ENCODE assay signal across 7 cellular contexts in the genomic region with DNA sequence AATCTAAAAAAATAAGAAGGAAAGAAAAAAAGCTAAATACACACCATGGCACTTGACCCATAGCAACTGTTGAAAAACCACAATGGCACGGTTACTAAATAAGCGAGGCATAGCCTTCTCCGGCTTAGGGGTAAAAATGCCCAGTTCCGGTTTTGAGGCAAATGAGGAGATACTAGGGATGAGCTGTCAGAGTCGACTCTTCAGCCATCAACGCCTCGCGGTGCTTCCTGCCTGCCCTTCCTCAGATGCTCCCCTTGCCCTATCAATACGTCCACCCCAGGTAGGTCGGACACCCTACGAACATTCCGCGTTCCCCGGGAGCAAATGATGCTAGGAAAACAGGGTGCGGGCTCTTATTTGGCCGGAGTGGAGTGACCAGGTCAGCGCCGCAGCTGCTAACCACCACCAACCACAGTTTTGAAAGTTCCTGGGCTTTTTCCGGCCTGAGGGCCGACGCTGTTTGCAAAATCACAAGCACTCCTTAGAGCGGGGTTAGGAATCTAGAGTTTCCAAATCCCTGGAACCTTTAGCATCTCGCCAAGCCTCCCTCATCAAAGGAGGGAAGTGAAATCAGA. TPM values are rescaled to one million over a fixed set of nuclear protein-coding genes. Genes with fewer than 3 reads are reported as not detected.
A peak's percentile ranks its signal among the peaks of the same experiment; 100 is the strongest.
DNase-seq lines count a peak whose midpoint lies in the region; ATAC-seq, FAIRE-seq and TF ChIP-seq lines count a peak whose summit lies in the region.

No MANE protein-coding gene starts in this region.

- peaks cover 34% of the 10 kb centered on the region for H3K79me2 ChIP-seq in mesendoderm (ENCODE audit: control insufficient read depth, insufficient read depth, low read length)

- WGBS in ectodermal cell, 2 experiments: 5% methylated on average over 23 of the region's 23 CpGs
- WGBS in mesendoderm (ENCODE audit: extremely low coverage, insufficient coverage, low lambda C conversion rate): no CpG with 5 or more reads among the region's 23 CpGs
- 1% methylated on average over 23 of the region's 23 CpGs for WGBS in urinary bladder

- H3K4me3 Mint-ChIP-seq in T-helper 17 cell: peak overlapping the region; percentile 91

- H2AK5ac ChIP-seq in mesendoderm (ENCODE audit: low read length): no peak overlapping the region

- H3K27me3 ChIP-seq in ectodermal cell (ENCODE audit: control insufficient read depth, insufficient read depth, low read length, poor library complexity, severe bottlenecking) (no peaks in the 10 kb centered on the region), mesendoderm (ENCODE audit: insufficient read depth, low read length, poor library complexity) (no peaks in the 10 kb centered on the region)

- H3K27me3 Mint-ChIP-seq in T-helper 17 cell: no peaks in the 10 kb centered on the region

- peak overlapping the region; percentile 83 for H3K4me2 ChIP-seq in mesendoderm (ENCODE audit: low read length)

- H3K4ac ChIP-seq in mesendoderm (ENCODE audit: low read depth, low read length): peak overlapping the region; percentile 96

- H3K18ac ChIP-seq in mesendoderm (ENCODE audit: low read length): peak overlapping the region; percentile 63

- peak overlapping the region; percentile 94 for H3K56ac ChIP-seq in mesendoderm (ENCODE audit: low read length)

- H3K36me3 ChIP-seq in ectodermal cell (ENCODE audit: control insufficient read depth, insufficient read depth, low read length): peaks cover 25% of the 10 kb centered on the region
- peaks cover 11% of the 10 kb centered on the region for H3K36me3 ChIP-seq in mesendoderm (ENCODE audit: control insufficient read depth, insufficient read depth, low read length)
- peaks cover 2% of the 10 kb centered on the region for H3K36me3 ChIP-seq in urinary bladder (ENCODE audit: insufficient read depth)

- peaks cover 10% of the 10 kb centered on the region for H3K79me1 ChIP-seq in mesendoderm (ENCODE audit: low read length)

- peaks cover 25% of the 10 kb centered on the region for H3K4me1 Mint-ChIP-seq in T-helper 17 cell

- H4K8ac ChIP-seq in mesendoderm (ENCODE audit: low read depth, low read length): no peak overlapping the region

- H2BK5ac ChIP-seq in mesendoderm (ENCODE audit: low read length): no peak overlapping the region

- peak overlapping the region; percentile 79 for H3K27ac Mint-ChIP-seq in T-helper 17 cell

- no peak for FAIRE-seq in D721Med (lab: Jason Lieb, UNC)

- no peak overlapping the region for H2BK120ac ChIP-seq in mesendoderm (ENCODE audit: low read depth, low read length)

- peaks cover 3% of the 10 kb centered on the region for H3K36me3 Mint-ChIP-seq in T-helper 17 cell (ENCODE audit: low read depth)

- no peak overlapping the region for H4K5ac ChIP-seq in mesendoderm (ENCODE audit: low read length)

- no peaks in the 10 kb centered on the region for H3K9me3 ChIP-seq in T-helper 17 cell (ENCODE audit: control insufficient read depth, low read length, poor library complexity, severe bottlenecking)
- no peaks in the 10 kb centered on the region for H3K9me3 ChIP-seq in ectodermal cell (ENCODE audit: control insufficient read depth, low read length)

- H3K4me1 ChIP-seq in ectodermal cell (ENCODE audit: control insufficient read depth, insufficient read depth, low read length) (peaks cover 12% of the 10 kb centered on the region), mesendoderm (ENCODE audit: control insufficient read depth, low read depth, low read length) (no peaks in the 10 kb centered on the region), urinary bladder (ENCODE audit: insufficient read depth) (no peaks in the 10 kb centered on the region)

- no peak for ATAC-seq in T-helper 17 cell

- H3K4me3 ChIP-seq in ectodermal cell (ENCODE audit: insufficient read depth, low read depth, low read length) (peak overlapping the region; percentile 90), mesendoderm (ENCODE audit: low read length) (peak overlapping the region; percentile 65), urinary bladder (ENCODE audit: low read depth, low read length) (peak overlapping the region; percentile 91)

- no peak overlapping the region for H3K23ac ChIP-seq in mesendoderm (ENCODE audit: low read length)

- no peak for TF ChIP-seq CTCF in D721Med (IDR thresholded peaks at IDR 0.05; ENCODE audit: insufficient read depth, missing control alignments)

- peak; percentile 39 for DNase-seq in GM04503 (ENCODE audit: low read depth)
- peak; percentile 64 for DNase-seq in HK-2 (ENCODE audit: unreplicated experiment)
- no peak for DNase-seq in T-helper 17 cell
- DNase-seq in mesendoderm: peak; percentile 63
- no peak for DNase-seq in D721Med (ENCODE audit: insufficient read length, low spot score)

- H3K9ac ChIP-seq in mesendoderm (ENCODE audit: low read length): peak overlapping the region; percentile 92

- H2BK15ac ChIP-seq in mesendoderm (replicated peaks; ENCODE audit: low read depth): no peak overlapping the region

- H3K27ac ChIP-seq in ectodermal cell (ENCODE audit: insufficient read depth, low read depth, low read length, poor library complexity, severe bottlenecking) (peak overlapping the region; percentile 71), mesendoderm (ENCODE audit: low read depth, low read length) (peak overlapping the region; percentile 80), urinary bladder (ENCODE audit: low read depth) (peak overlapping the region; percentile 91)

RNA-seq across cellular contexts. Expression of a gene that starts 1.2 kb away (rescaled TPM):
- total RNA-seq in T-helper 17 cell: 100 to 1,000 TPM; 122 to 124 TPM
- polyA plus RNA-seq in ectodermal cell (2013, experiment 1 of 4): 288 TPM
- polyA plus RNA-seq in ectodermal cell (2013, experiment 2 of 4): 276 TPM
- 229 TPM for polyA plus RNA-seq in ectodermal cell (2013, experiment 3 of 4)
- 246 TPM for polyA plus RNA-seq in ectodermal cell (2013, experiment 4 of 4)
- polyA plus RNA-seq in mesendoderm (2013, experiment 1 of 2): 267 TPM
- 263 TPM for polyA plus RNA-seq in mesendoderm (2013, experiment 2 of 2)
- 90.6 TPM for total RNA-seq in urinary bladder
- 80.0 TPM for polyA plus RNA-seq in urinary bladder

RNA-seq across cellular contexts. Expression of a gene that starts 22.1 kb away (rescaled TPM):
- total RNA-seq in T-helper 17 cell (10 to 100 TPM; 15.6 to 18.7 TPM), urinary bladder (26.2 TPM)
- polyA plus RNA-seq in ectodermal cell (2013, experiment 1 of 4): 21.6 TPM
- polyA plus RNA-seq in ectodermal cell (2013, experiment 2 of 4): 22.2 TPM
- 18.3 TPM for polyA plus RNA-seq in ectodermal cell (2013, experiment 3 of 4)
- polyA plus RNA-seq in ectodermal cell (2013, experiment 4 of 4): 19.2 TPM
- polyA plus RNA-seq in mesendoderm (2013, experiment 1 of 2): 21.1 TPM
- 21.0 TPM for polyA plus RNA-seq in mesendoderm (2013, experiment 2 of 2)
- polyA plus RNA-seq in urinary bladder: 11.9 TPM

RNA-seq across cellular contexts. Expression of a gene that starts 22.2 kb away (rescaled TPM):
- total RNA-seq in T-helper 17 cell (10 to 100 TPM; 18.6 to 21.9 TPM), urinary bladder (12.4 TPM)
- 54.9 TPM for polyA plus RNA-seq in ectodermal cell (2013, experiment 1 of 4)
- polyA plus RNA-seq in ectodermal cell (2013, experiment 2 of 4): 55.1 TPM
- polyA plus RNA-seq in ectodermal cell (2013, experiment 3 of 4): 47.6 TPM
- polyA plus RNA-seq in ectodermal cell (2013, experiment 4 of 4): 52.2 TPM
- polyA plus RNA-seq in mesendoderm (2013, experiment 1 of 2): 86.2 TPM
- polyA plus RNA-seq in mesendoderm (2013, experiment 2 of 2): 85.3 TPM
- 21.4 TPM for polyA plus RNA-seq in urinary bladder

RNA-seq across cellular contexts. Expression of a gene that starts 27.6 kb away (rescaled TPM):
- total RNA-seq in T-helper 17 cell: 10 to 100 TPM; 70.2 to 72.2 TPM
- 387 TPM for polyA plus RNA-seq in ectodermal cell (2013, experiment 1 of 4)
- polyA plus RNA-seq in ectodermal cell (2013, experiment 2 of 4): 351 TPM
- 434 TPM for polyA plus RNA-seq in ectodermal cell (2013, experiment 3 of 4)
- polyA plus RNA-seq in ectodermal cell (2013, experiment 4 of 4): 466 TPM
- 544 TPM for polyA plus RNA-seq in mesendoderm (2013, experiment 1 of 2)
- 543 TPM for polyA plus RNA-seq in mesendoderm (2013, experiment 2 of 2)
- total RNA-seq in urinary bladder: 247 TPM
- polyA plus RNA-seq in urinary bladder: 458 TPM

RNA-seq across cellular contexts. Expression of a gene that starts 30.4 kb away (rescaled TPM):
- total RNA-seq in T-helper 17 cell (100 to 1,000 TPM; 136 to 144 TPM), urinary bladder (278 TPM)
- 410 TPM for polyA plus RNA-seq in ectodermal cell (2013, experiment 1 of 4)
- polyA plus RNA-seq in ectodermal cell (2013, experiment 2 of 4): 376 TPM
- 521 TPM for polyA plus RNA-seq in ectodermal cell (2013, experiment 3 of 4)
- polyA plus RNA-seq in ectodermal cell (2013, experiment 4 of 4): 578 TPM
- 833 TPM for polyA plus RNA-seq in mesendoderm (2013, experiment 1 of 2)
- polyA plus RNA-seq in mesendoderm (2013, experiment 2 of 2): 817 TPM
- polyA plus RNA-seq in urinary bladder: 715 TPM

Comparison
In these comparisons a context has a peak if more than half of its experiments do, and no peak if none do; other contexts are left out.
1. DNase-seq: peak in GM04503 (single experiment), HK-2 (single experiment) and mesendoderm (single experiment); none in T-helper 17 cell (0 of 3) and D721Med (single experiment).
2. Peak in every context shown above with its lines, with median percentiles within 50 percentile points of each other: H3K27ac ChIP-seq and H3K4me3 ChIP-seq.